ENCODE assay signal across 1 cellular context in the genomic region with DNA sequence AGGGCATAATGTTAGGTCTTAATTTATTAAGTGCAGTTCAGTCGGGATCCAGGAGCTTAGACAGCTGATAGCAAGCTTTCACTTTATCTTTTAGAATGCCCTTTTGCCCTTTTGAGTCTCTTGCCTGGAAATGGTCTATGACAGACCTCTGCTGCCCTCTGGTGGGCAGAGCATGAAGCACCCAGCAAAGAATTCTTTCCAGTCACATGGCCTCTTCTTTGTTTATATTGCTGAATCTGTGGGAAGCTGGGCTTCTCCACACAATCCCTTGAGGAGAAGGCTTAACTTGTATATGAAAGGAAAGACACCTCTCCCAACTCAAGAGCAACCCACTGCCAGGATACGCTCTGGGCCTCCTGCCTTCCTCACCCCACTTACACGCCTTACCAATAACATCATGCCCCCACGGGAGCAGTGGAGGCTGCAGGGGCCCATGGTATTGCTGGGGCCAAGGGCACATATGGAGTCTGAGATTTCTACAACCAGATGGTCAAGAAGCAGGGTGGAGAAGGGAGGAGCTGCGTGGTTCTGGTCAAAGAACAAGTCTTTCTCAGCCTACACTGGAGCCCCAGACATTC.
TF ChIP-seq lines count a peak whose summit lies in the region.

No MANE protein-coding gene starts in this region.

TF ChIP-seq in HepG2, 621 proteins besides CTCF, POLR2A, EP300 and RAD21 (continued from another document and continues in another):
- TF ChIP-seq, protein P1, sequence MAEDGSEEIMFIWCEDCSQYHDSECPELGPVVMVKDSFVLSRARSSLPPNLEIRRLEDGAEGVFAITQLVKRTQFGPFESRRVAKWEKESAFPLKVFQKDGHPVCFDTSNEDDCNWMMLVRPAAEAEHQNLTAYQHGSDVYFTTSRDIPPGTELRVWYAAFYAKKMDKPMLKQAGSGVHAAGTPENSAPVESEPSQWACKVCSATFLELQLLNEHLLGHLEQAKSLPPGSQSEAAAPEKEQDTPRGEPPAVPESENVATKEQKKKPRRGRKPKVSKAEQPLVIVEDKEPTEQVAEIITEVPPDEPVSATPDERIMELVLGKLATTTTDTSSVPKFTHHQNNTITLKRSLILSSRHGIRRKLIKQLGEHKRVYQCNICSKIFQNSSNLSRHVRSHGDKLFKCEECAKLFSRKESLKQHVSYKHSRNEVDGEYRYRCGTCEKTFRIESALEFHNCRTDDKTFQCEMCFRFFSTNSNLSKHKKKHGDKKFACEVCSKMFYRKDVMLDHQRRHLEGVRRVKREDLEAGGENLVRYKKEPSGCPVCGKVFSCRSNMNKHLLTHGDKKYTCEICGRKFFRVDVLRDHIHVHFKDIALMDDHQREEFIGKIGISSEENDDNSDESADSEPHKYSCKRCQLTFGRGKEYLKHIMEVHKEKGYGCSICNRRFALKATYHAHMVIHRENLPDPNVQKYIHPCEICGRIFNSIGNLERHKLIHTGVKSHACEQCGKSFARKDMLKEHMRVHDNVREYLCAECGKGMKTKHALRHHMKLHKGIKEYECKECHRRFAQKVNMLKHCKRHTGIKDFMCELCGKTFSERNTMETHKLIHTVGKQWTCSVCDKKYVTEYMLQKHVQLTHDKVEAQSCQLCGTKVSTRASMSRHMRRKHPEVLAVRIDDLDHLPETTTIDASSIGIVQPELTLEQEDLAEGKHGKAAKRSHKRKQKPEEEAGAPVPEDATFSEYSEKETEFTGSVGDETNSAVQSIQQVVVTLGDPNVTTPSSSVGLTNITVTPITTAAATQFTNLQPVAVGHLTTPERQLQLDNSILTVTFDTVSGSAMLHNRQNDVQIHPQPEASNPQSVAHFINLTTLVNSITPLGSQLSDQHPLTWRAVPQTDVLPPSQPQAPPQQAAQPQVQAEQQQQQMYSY (CRISPR knock-in tag; IDR thresholded peaks at IDR 0.05): no peak
- TF ChIP-seq AKNA (CRISPR knock-in tag; IDR thresholded peaks at IDR 0.05; ENCODE audit: borderline replicate concordance) (no peak), PHF8 (CRISPR knock-in tag; IDR thresholded peaks at IDR 0.05) (no peak), KMT2B (CRISPR knock-in tag; IDR thresholded peaks at IDR 0.05) (peak; percentile 35; the same call in 1 of the 2 replicates), ZNF329 (CRISPR knock-in tag; IDR thresholded peaks at IDR 0.05; ENCODE audit: low read depth) (no peak), ATF7 (IDR thresholded peaks at IDR 0.05) (no peak), ATF7 (CRISPR knock-in tag; IDR thresholded peaks at IDR 0.05) (no peak), MIXL1 (CRISPR knock-in tag; IDR thresholded peaks at IDR 0.05) (peak; percentile 64; the same call in 1 of the 2 replicates), NBN (conservative IDR thresholded peaks at IDR 0.05) (no peak), GPBP1L1 (CRISPR knock-in tag; IDR thresholded peaks at IDR 0.05) (no peak), ISX (CRISPR knock-in tag; conservative IDR thresholded peaks at IDR 0.05) (no peak), EHMT2 (IDR thresholded peaks at IDR 0.05; ENCODE audit: borderline replicate concordance, low read depth, low read length) (no peak), ZSCAN21 (CRISPR knock-in tag; IDR thresholded peaks at IDR 0.05; ENCODE audit: borderline replicate concordance) (no peak), NONO (IDR thresholded peaks at IDR 0.05) (no peak), NONO (CRISPR knock-in tag; conservative IDR thresholded peaks at IDR 0.05) (0 out of 2 replicates have a peak, but pooled peaks have one; percentile 8), ZC3H13 (CRISPR knock-in tag; IDR thresholded peaks at IDR 0.05) (no peak), THRA (CRISPR knock-in tag; IDR thresholded peaks at IDR 0.05; ENCODE audit: borderline replicate concordance) (peak; percentile 59; the same call in 1 of the 2 replicates), ZNF816 (CRISPR knock-in tag; IDR thresholded peaks at IDR 0.05; ENCODE audit: borderline replicate concordance) (no peak), TFAP4 (IDR thresholded peaks at IDR 0.05; ENCODE audit: borderline replicate concordance, low read depth) (peak; percentile 84), RFX3 (CRISPR knock-in tag; IDR thresholded peaks at IDR 0.05) (no peak), KLF11 (CRISPR knock-in tag; IDR thresholded peaks at IDR 0.05) (peak; percentile 73), ZSCAN12 (CRISPR knock-in tag; IDR thresholded peaks at IDR 0.05) (no peak), E2F2 (CRISPR knock-in tag; IDR thresholded peaks at IDR 0.05; ENCODE audit: borderline replicate concordance) (no peak), MYNN (CRISPR knock-in tag; IDR thresholded peaks at IDR 0.05; ENCODE audit: low read depth) (peak; percentile 37; the same call in 1 of the 2 replicates), ZNF234 (CRISPR knock-in tag; conservative IDR thresholded peaks at IDR 0.05) (no peak), NCOA2 (CRISPR knock-in tag; IDR thresholded peaks at IDR 0.05) (0 out of 2 replicates have a peak, but pooled peaks have one; percentile 24), ZNF280D (CRISPR knock-in tag; IDR thresholded peaks at IDR 0.05) (peak; percentile 35; the same call in 1 of the 2 replicates), MLLT10 (CRISPR knock-in tag; IDR thresholded peaks at IDR 0.05) (no peak)
- TF ChIP-seq, protein P2, sequence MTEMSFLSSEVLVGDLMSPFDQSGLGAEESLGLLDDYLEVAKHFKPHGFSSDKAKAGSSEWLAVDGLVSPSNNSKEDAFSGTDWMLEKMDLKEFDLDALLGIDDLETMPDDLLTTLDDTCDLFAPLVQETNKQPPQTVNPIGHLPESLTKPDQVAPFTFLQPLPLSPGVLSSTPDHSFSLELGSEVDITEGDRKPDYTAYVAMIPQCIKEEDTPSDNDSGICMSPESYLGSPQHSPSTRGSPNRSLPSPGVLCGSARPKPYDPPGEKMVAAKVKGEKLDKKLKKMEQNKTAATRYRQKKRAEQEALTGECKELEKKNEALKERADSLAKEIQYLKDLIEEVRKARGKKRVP (CRISPR knock-in tag; IDR thresholded peaks at IDR 0.05): no peak
- TF ChIP-seq, protein P3, sequence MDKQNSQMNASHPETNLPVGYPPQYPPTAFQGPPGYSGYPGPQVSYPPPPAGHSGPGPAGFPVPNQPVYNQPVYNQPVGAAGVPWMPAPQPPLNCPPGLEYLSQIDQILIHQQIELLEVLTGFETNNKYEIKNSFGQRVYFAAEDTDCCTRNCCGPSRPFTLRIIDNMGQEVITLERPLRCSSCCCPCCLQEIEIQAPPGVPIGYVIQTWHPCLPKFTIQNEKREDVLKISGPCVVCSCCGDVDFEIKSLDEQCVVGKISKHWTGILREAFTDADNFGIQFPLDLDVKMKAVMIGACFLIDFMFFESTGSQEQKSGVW (CRISPR knock-in tag; IDR thresholded peaks at IDR 0.05; ENCODE audit: borderline replicate concordance): no peak
- TF ChIP-seq, protein P4, sequence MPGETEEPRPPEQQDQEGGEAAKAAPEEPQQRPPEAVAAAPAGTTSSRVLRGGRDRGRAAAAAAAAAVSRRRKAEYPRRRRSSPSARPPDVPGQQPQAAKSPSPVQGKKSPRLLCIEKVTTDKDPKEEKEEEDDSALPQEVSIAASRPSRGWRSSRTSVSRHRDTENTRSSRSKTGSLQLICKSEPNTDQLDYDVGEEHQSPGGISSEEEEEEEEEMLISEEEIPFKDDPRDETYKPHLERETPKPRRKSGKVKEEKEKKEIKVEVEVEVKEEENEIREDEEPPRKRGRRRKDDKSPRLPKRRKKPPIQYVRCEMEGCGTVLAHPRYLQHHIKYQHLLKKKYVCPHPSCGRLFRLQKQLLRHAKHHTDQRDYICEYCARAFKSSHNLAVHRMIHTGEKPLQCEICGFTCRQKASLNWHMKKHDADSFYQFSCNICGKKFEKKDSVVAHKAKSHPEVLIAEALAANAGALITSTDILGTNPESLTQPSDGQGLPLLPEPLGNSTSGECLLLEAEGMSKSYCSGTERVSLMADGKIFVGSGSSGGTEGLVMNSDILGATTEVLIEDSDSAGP (CRISPR knock-in tag; IDR thresholded peaks at IDR 0.05; ENCODE audit: borderline replicate concordance): no peak
- TF ChIP-seq, protein P5, sequence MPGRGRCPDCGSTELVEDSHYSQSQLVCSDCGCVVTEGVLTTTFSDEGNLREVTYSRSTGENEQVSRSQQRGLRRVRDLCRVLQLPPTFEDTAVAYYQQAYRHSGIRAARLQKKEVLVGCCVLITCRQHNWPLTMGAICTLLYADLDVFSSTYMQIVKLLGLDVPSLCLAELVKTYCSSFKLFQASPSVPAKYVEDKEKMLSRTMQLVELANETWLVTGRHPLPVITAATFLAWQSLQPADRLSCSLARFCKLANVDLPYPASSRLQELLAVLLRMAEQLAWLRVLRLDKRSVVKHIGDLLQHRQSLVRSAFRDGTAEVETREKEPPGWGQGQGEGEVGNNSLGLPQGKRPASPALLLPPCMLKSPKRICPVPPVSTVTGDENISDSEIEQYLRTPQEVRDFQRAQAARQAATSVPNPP (CRISPR knock-in tag; IDR thresholded peaks at IDR 0.05): no peak
